Comparison of ENCODE assay signal across 8 cellular contexts in genomic region chr12:12812605-12813119, GRCh38. TPM values are rescaled to one million over a fixed set of nuclear protein-coding genes. Genes with fewer than 3 reads are reported as not detected.
A peak's percentile ranks its signal among the peaks of the same experiment; 100 is the strongest.
DNase-seq lines count a peak whose midpoint lies in the region; ATAC-seq and TF ChIP-seq lines count a peak whose summit lies in the region.

No MANE protein-coding gene starts in this region.

- H3K27me3 ChIP-seq in iPS-18a (ENCODE audit: control insufficient read depth, insufficient read depth, low read length) (no peaks in the 10 kb centered on the region), Peyer's patch (no peaks in the 10 kb centered on the region)

- H3K4me1 Mint-ChIP-seq in activated CD8-positive, alpha-beta memory T cell treated with anti-CD3 and anti-CD28 coated beads, Interleukin-2, amount 10 ng/mL, durations not matched to agents 7 days and 5 days, result peaks cover 84% of the 10 kb centered on the region
- H3K4me1 Mint-ChIP-seq in stimulated activated naive CD8-positive, alpha-beta T cell treated with anti-CD3 and anti-CD28 coated beads, Interleukin-15, amount 100 ng/mL, for 72 hours, result peaks cover 73% of the 10 kb centered on the region

- H3K9ac ChIP-seq in iPS-18a (ENCODE audit: low read length), result no peak overlapping the region

- H3K4me3 ChIP-seq in iPS-18a (ENCODE audit: low read length) (peak overlapping the region; percentile 90), Peyer's patch (peak overlapping the region in 1 of 4 donors; percentile 83)

- no peaks in the 10 kb centered on the region for H3K4me1 ChIP-seq in iPS-18a (ENCODE audit: control insufficient read depth, low read depth, low read length)
- H3K4me1 ChIP-seq in Peyer's patch, result peaks cover 0 to 30% (median 12%) of the 10 kb centered on the region in 4 donors

- no peaks in the 10 kb centered on the region for H3K9me3 Mint-ChIP-seq in activated CD8-positive, alpha-beta memory T cell treated with anti-CD3 and anti-CD28 coated beads, Interleukin-2, amount 10 ng/mL, durations not matched to agents 7 days and 5 days (ENCODE audit: low read depth)
- H3K9me3 Mint-ChIP-seq in stimulated activated naive CD8-positive, alpha-beta T cell treated with anti-CD3 and anti-CD28 coated beads, Interleukin-15, amount 100 ng/mL, for 72 hours, result no peaks in the 10 kb centered on the region

- CTCF ChIA-PET in activated CD8-positive, alpha-beta memory T cell treated with anti-CD3 and anti-CD28 coated beads, Interleukin-2, amount 10 ng/mL, durations not matched to agents 7 days and 5 days (lab: Charles Lee), result interaction anchor here (1.0 to 4.9 kb wide), 6 partner anchors 9 to 455 kb away, joined by 3 to 55 read pairs (median 10); partner anchors contain the start of gene BORCS5

- ATAC-seq in activated CD8-positive, alpha-beta memory T cell treated with anti-CD3 and anti-CD28 coated beads, Interleukin-2, amount 10 ng/mL, durations not matched to agents 7 days and 5 days, result no peak
- ATAC-seq in stimulated activated naive CD8-positive, alpha-beta T cell treated with anti-CD3 and anti-CD28 coated beads, Interleukin-15, amount 100 ng/mL, for 72 hours, result peak; percentile 0

- H3K27me3 Mint-ChIP-seq in activated CD8-positive, alpha-beta memory T cell treated with anti-CD3 and anti-CD28 coated beads, Interleukin-2, amount 10 ng/mL, durations not matched to agents 7 days and 5 days, result no peaks in the 10 kb centered on the region
- no peaks in the 10 kb centered on the region for H3K27me3 Mint-ChIP-seq in stimulated activated naive CD8-positive, alpha-beta T cell treated with anti-CD3 and anti-CD28 coated beads, Interleukin-15, amount 100 ng/mL, for 72 hours

- H3K27ac ChIP-seq in VCaP (peak overlapping the region; percentile 73; the same call in 1 of the 2 replicates), iPS-18a (ENCODE audit: low read length) (no peak overlapping the region), Peyer's patch (peak overlapping the region in 1 of 4 donors; percentile 80)

- peak overlapping the region; percentile 86 for H3K27ac Mint-ChIP-seq in activated CD8-positive, alpha-beta memory T cell treated with anti-CD3 and anti-CD28 coated beads, Interleukin-2, amount 10 ng/mL, durations not matched to agents 7 days and 5 days
- H3K27ac Mint-ChIP-seq in stimulated activated naive CD8-positive, alpha-beta T cell treated with anti-CD3 and anti-CD28 coated beads, Interleukin-15, amount 100 ng/mL, for 72 hours, result no peak overlapping the region

- TF ChIP-seq POLR2A in Peyer's patch (IDR thresholded peaks at IDR 0.05), result no peak

- TF ChIP-seq CTCF in VCaP (conservative IDR thresholded peaks at IDR 0.05) (no peak), Peyer's patch (IDR thresholded peaks at IDR 0.05) (no peak)

- no peak for DNase-seq in activated CD8-positive, alpha-beta memory T cell treated with anti-CD3 and anti-CD28 coated beads, Interleukin-2, amount 10 ng/mL, durations not matched to agents 7 days and 5 days
- no peak for DNase-seq in activated CD8-positive, alpha-beta memory T cell treated with anti-CD3 and anti-CD28 coated beads, Interleukin-2, amount 50 U/mL, for 48 hours
- peak in 1 of 2 donors; percentile 15 for DNase-seq in stimulated activated naive CD8-positive, alpha-beta T cell treated with anti-CD3 and anti-CD28 coated beads, Interleukin-15, amount 100 ng/mL, for 72 hours
- no peak for DNase-seq in Peyer's patch
- DNase-seq in COLO829 (ENCODE audit: low spot score), result no peak
- no peak for DNase-seq in hepatic stellate cell (ENCODE audit: low spot score)

- no peaks in the 10 kb centered on the region for H3K9me3 ChIP-seq in iPS-18a (ENCODE audit: control insufficient read depth, low read depth, low read length)
- no peaks in the 10 kb centered on the region for H3K9me3 ChIP-seq in Peyer's patch

- H3K36me3 Mint-ChIP-seq in activated CD8-positive, alpha-beta memory T cell treated with anti-CD3 and anti-CD28 coated beads, Interleukin-2, amount 10 ng/mL, durations not matched to agents 7 days and 5 days, result peaks cover 26% of the 10 kb centered on the region

- H3K36me3 ChIP-seq in iPS-18a (ENCODE audit: control insufficient read depth, low read depth, low read length) (peaks cover 8% of the 10 kb centered on the region), Peyer's patch (no peaks in the 10 kb centered on the region)

- H3K4me3 Mint-ChIP-seq in activated CD8-positive, alpha-beta memory T cell treated with anti-CD3 and anti-CD28 coated beads, Interleukin-2, amount 10 ng/mL, durations not matched to agents 7 days and 5 days, result peak overlapping the region; percentile 91
- H3K4me3 Mint-ChIP-seq in stimulated activated naive CD8-positive, alpha-beta T cell treated with anti-CD3 and anti-CD28 coated beads, Interleukin-15, amount 100 ng/mL, for 72 hours, result peak overlapping the region; percentile 84 to 96

RNA-seq across cellular contexts. Expression of gene DDX47, which starts 0.5 kb away (rescaled TPM):
- total RNA-seq in activated CD8-positive, alpha-beta memory T cell treated with anti-CD3 and anti-CD28 coated beads, Interleukin-2, amount 10 ng/mL, durations not matched to agents 7 days and 5 days, result 10 to 100 TPM; 56.0 to 68.0 TPM
- total RNA-seq in Peyer's patch, result 10 to 100 TPM; 23.5 to 39.9 (median 33.1) TPM

RNA-seq across cellular contexts. Expression of gene APOLD1, which starts 27.2 kb away (rescaled TPM):
- 10 to 100 TPM in 1 of 2 experiments, 1 to 10 TPM in 1; 7.2 to 13.5 TPM for total RNA-seq in activated CD8-positive, alpha-beta memory T cell treated with anti-CD3 and anti-CD28 coated beads, Interleukin-2, amount 10 ng/mL, durations not matched to agents 7 days and 5 days
- 10 to 100 TPM in 1 of 4 donors, 1 to 10 TPM in 3; 2.3 to 14.9 (median 5.6) TPM for total RNA-seq in Peyer's patch
